In the genomic region with DNA sequence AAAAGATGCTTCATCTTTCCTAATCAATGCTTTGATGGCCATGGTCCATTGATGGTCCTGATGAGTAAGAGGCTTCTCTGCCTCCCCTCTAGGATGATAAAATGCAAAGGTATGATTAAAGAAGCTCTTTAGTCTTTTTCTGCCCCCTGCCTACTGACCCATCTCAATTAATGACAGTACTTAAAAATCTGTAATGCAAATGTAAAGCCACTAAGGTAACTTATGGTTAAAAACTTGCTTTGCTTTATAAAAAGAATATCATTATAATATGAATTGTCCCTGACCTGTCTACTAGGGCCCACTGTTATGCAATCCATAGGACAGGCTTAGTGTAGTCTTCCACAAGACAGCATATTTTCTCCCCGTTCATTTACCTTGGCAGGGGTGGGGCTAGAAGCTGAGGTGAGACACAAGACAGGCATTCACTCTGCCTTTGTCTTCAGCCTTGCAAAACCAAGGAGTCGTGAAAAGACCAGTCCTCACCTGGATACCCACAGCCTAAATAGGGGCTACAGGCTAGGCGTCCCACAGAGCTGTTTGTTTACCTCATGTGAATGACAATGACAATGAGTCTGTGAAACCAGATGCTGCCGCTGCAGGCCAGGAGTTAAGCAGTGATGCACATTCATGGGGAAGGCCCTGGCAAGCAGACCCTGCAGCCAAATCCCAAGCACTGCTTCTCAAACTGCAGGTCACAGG, we compare ENCODE assay signal across 1 cellular context.
TF ChIP-seq lines count a peak whose summit lies in the region.

No MANE protein-coding gene starts in this region.

TF ChIP-seq in WTC11, 78 proteins besides CTCF, POLR2A, EP300 and RAD21 (continued from another document and continues in another):
- TF ChIP-seq, protein P1, sequence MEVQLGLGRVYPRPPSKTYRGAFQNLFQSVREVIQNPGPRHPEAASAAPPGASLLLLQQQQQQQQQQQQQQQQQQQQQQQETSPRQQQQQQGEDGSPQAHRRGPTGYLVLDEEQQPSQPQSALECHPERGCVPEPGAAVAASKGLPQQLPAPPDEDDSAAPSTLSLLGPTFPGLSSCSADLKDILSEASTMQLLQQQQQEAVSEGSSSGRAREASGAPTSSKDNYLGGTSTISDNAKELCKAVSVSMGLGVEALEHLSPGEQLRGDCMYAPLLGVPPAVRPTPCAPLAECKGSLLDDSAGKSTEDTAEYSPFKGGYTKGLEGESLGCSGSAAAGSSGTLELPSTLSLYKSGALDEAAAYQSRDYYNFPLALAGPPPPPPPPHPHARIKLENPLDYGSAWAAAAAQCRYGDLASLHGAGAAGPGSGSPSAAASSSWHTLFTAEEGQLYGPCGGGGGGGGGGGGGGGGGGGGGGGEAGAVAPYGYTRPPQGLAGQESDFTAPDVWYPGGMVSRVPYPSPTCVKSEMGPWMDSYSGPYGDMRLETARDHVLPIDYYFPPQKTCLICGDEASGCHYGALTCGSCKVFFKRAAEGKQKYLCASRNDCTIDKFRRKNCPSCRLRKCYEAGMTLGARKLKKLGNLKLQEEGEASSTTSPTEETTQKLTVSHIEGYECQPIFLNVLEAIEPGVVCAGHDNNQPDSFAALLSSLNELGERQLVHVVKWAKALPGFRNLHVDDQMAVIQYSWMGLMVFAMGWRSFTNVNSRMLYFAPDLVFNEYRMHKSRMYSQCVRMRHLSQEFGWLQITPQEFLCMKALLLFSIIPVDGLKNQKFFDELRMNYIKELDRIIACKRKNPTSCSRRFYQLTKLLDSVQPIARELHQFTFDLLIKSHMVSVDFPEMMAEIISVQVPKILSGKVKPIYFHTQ (CRISPR knock-in tag; IDR thresholded peaks at IDR 0.05) = no peak
- TF ChIP-seq ELF4 (CRISPR knock-in tag; IDR thresholded peaks at IDR 0.05; ENCODE audit: low read depth) (no peak), NR2C2 (CRISPR knock-in tag; IDR thresholded peaks at IDR 0.05) (no peak), CREM (CRISPR knock-in tag; IDR thresholded peaks at IDR 0.05) (peak; percentile 50; the same call in 1 of the 2 replicates), TEAD1 (CRISPR knock-in tag; IDR thresholded peaks at IDR 0.05) (peak; percentile 83; the same call in 1 of the 2 replicates), ZNF671 (CRISPR knock-in tag; IDR thresholded peaks at IDR 0.05) (no peak), NR1H2 (CRISPR knock-in tag; IDR thresholded peaks at IDR 0.05) (no peak), ESRRA (CRISPR knock-in tag; IDR thresholded peaks at IDR 0.05; ENCODE audit: borderline replicate concordance) (no peak), IRF2 (CRISPR knock-in tag; IDR thresholded peaks at IDR 0.05; ENCODE audit: borderline replicate concordance, low read depth) (no peak), SMAD3 (CRISPR knock-in tag; IDR thresholded peaks at IDR 0.05; ENCODE audit: borderline replicate concordance) (no peak), ZNF263 (CRISPR knock-in tag; IDR thresholded peaks at IDR 0.05; ENCODE audit: low read depth) (no peak), FOXK1 (CRISPR knock-in tag; IDR thresholded peaks at IDR 0.05) (peak; percentile 97), ZBTB21 (CRISPR knock-in tag; IDR thresholded peaks at IDR 0.05; ENCODE audit: borderline replicate concordance) (peak; percentile 25; the same call in 1 of the 2 replicates), OVOL2 (CRISPR knock-in tag; IDR thresholded peaks at IDR 0.05; ENCODE audit: borderline replicate concordance) (no peak), GTF2I (CRISPR knock-in tag; conservative IDR thresholded peaks at IDR 0.05) (no peak), JUN (CRISPR knock-in tag; IDR thresholded peaks at IDR 0.05) (no peak), EMX1 (CRISPR knock-in tag; IDR thresholded peaks at IDR 0.05) (no peak), ETV6 (CRISPR knock-in tag; IDR thresholded peaks at IDR 0.05) (no peak), GABPB1 (CRISPR knock-in tag; IDR thresholded peaks at IDR 0.05) (no peak), SMAD4 (CRISPR knock-in tag; IDR thresholded peaks at IDR 0.05) (no peak), FOXP1 (CRISPR knock-in tag; IDR thresholded peaks at IDR 0.05; ENCODE audit: borderline replicate concordance) (peak; percentile 92; the same call in 1 of the 2 replicates), ZNF423 (CRISPR knock-in tag; IDR thresholded peaks at IDR 0.05) (peak; percentile 56), KAT7 (CRISPR knock-in tag; IDR thresholded peaks at IDR 0.05; ENCODE audit: borderline replicate concordance) (no peak), SOX15 (CRISPR knock-in tag; IDR thresholded peaks at IDR 0.05) (no peak)
- TF ChIP-seq, protein P2, sequence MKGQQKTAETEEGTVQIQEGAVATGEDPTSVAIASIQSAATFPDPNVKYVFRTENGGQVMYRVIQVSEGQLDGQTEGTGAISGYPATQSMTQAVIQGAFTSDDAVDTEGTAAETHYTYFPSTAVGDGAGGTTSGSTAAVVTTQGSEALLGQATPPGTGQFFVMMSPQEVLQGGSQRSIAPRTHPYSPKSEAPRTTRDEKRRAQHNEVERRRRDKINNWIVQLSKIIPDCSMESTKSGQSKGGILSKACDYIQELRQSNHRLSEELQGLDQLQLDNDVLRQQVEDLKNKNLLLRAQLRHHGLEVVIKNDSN (CRISPR knock-in tag; IDR thresholded peaks at IDR 0.05) = no peak
- TF ChIP-seq, protein P3, sequence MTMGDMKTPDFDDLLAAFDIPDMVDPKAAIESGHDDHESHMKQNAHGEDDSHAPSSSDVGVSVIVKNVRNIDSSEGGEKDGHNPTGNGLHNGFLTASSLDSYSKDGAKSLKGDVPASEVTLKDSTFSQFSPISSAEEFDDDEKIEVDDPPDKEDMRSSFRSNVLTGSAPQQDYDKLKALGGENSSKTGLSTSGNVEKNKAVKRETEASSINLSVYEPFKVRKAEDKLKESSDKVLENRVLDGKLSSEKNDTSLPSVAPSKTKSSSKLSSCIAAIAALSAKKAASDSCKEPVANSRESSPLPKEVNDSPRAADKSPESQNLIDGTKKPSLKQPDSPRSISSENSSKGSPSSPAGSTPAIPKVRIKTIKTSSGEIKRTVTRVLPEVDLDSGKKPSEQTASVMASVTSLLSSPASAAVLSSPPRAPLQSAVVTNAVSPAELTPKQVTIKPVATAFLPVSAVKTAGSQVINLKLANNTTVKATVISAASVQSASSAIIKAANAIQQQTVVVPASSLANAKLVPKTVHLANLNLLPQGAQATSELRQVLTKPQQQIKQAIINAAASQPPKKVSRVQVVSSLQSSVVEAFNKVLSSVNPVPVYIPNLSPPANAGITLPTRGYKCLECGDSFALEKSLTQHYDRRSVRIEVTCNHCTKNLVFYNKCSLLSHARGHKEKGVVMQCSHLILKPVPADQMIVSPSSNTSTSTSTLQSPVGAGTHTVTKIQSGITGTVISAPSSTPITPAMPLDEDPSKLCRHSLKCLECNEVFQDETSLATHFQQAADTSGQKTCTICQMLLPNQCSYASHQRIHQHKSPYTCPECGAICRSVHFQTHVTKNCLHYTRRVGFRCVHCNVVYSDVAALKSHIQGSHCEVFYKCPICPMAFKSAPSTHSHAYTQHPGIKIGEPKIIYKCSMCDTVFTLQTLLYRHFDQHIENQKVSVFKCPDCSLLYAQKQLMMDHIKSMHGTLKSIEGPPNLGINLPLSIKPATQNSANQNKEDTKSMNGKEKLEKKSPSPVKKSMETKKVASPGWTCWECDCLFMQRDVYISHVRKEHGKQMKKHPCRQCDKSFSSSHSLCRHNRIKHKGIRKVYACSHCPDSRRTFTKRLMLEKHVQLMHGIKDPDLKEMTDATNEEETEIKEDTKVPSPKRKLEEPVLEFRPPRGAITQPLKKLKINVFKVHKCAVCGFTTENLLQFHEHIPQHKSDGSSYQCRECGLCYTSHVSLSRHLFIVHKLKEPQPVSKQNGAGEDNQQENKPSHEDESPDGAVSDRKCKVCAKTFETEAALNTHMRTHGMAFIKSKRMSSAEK (CRISPR knock-in tag; IDR thresholded peaks at IDR 0.05; ENCODE audit: borderline replicate concordance) = no peak
- TF ChIP-seq, protein P4, sequence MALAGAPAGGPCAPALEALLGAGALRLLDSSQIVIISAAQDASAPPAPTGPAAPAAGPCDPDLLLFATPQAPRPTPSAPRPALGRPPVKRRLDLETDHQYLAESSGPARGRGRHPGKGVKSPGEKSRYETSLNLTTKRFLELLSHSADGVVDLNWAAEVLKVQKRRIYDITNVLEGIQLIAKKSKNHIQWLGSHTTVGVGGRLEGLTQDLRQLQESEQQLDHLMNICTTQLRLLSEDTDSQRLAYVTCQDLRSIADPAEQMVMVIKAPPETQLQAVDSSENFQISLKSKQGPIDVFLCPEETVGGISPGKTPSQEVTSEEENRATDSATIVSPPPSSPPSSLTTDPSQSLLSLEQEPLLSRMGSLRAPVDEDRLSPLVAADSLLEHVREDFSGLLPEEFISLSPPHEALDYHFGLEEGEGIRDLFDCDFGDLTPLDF (CRISPR knock-in tag; IDR thresholded peaks at IDR 0.05) = no peak
- TF ChIP-seq, protein P5, sequence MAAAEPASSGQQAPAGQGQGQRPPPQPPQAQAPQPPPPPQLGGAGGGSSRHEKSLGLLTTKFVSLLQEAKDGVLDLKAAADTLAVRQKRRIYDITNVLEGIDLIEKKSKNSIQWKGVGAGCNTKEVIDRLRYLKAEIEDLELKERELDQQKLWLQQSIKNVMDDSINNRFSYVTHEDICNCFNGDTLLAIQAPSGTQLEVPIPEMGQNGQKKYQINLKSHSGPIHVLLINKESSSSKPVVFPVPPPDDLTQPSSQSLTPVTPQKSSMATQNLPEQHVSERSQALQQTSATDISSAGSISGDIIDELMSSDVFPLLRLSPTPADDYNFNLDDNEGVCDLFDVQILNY (CRISPR knock-in tag; IDR thresholded peaks at IDR 0.05) = no peak
- TF ChIP-seq, protein P6, sequence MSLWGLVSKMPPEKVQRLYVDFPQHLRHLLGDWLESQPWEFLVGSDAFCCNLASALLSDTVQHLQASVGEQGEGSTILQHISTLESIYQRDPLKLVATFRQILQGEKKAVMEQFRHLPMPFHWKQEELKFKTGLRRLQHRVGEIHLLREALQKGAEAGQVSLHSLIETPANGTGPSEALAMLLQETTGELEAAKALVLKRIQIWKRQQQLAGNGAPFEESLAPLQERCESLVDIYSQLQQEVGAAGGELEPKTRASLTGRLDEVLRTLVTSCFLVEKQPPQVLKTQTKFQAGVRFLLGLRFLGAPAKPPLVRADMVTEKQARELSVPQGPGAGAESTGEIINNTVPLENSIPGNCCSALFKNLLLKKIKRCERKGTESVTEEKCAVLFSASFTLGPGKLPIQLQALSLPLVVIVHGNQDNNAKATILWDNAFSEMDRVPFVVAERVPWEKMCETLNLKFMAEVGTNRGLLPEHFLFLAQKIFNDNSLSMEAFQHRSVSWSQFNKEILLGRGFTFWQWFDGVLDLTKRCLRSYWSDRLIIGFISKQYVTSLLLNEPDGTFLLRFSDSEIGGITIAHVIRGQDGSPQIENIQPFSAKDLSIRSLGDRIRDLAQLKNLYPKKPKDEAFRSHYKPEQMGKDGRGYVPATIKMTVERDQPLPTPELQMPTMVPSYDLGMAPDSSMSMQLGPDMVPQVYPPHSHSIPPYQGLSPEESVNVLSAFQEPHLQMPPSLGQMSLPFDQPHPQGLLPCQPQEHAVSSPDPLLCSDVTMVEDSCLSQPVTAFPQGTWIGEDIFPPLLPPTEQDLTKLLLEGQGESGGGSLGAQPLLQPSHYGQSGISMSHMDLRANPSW (CRISPR knock-in tag; conservative IDR thresholded peaks at IDR 0.05; ENCODE audit: low read depth) = no peak
- TF ChIP-seq, protein P7, sequence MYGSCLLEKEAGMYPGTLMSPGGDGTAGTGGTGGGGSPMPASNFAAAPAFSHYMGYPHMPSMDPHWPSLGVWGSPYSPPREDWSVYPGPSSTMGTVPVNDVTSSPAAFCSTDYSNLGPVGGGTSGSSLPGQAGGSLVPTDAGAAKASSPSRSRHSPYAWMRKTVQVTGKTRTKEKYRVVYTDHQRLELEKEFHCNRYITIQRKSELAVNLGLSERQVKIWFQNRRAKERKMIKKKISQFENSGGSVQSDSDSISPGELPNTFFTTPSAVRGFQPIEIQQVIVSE (CRISPR knock-in tag; IDR thresholded peaks at IDR 0.05; ENCODE audit: borderline replicate concordance) = no peak
- TF ChIP-seq, protein P8, sequence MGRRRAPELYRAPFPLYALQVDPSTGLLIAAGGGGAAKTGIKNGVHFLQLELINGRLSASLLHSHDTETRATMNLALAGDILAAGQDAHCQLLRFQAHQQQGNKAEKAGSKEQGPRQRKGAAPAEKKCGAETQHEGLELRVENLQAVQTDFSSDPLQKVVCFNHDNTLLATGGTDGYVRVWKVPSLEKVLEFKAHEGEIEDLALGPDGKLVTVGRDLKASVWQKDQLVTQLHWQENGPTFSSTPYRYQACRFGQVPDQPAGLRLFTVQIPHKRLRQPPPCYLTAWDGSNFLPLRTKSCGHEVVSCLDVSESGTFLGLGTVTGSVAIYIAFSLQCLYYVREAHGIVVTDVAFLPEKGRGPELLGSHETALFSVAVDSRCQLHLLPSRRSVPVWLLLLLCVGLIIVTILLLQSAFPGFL (CRISPR knock-in tag; IDR thresholded peaks at IDR 0.05; ENCODE audit: borderline replicate concordance) = no peak
- TF ChIP-seq, protein P9, sequence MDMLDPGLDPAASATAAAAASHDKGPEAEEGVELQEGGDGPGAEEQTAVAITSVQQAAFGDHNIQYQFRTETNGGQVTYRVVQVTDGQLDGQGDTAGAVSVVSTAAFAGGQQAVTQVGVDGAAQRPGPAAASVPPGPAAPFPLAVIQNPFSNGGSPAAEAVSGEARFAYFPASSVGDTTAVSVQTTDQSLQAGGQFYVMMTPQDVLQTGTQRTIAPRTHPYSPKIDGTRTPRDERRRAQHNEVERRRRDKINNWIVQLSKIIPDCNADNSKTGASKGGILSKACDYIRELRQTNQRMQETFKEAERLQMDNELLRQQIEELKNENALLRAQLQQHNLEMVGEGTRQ (CRISPR knock-in tag; IDR thresholded peaks at IDR 0.05) = peak; percentile 24
- TF ChIP-seq, protein P10, sequence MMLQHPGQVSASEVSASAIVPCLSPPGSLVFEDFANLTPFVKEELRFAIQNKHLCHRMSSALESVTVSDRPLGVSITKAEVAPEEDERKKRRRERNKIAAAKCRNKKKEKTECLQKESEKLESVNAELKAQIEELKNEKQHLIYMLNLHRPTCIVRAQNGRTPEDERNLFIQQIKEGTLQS (CRISPR knock-in tag; conservative IDR thresholded peaks at IDR 0.05) = no peak
- TF ChIP-seq, protein P11, sequence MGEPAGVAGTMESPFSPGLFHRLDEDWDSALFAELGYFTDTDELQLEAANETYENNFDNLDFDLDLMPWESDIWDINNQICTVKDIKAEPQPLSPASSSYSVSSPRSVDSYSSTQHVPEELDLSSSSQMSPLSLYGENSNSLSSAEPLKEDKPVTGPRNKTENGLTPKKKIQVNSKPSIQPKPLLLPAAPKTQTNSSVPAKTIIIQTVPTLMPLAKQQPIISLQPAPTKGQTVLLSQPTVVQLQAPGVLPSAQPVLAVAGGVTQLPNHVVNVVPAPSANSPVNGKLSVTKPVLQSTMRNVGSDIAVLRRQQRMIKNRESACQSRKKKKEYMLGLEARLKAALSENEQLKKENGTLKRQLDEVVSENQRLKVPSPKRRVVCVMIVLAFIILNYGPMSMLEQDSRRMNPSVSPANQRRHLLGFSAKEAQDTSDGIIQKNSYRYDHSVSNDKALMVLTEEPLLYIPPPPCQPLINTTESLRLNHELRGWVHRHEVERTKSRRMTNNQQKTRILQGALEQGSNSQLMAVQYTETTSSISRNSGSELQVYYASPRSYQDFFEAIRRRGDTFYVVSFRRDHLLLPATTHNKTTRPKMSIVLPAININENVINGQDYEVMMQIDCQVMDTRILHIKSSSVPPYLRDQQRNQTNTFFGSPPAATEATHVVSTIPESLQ (CRISPR knock-in tag; IDR thresholded peaks at IDR 0.05) = no peak
- TF ChIP-seq, protein P12, sequence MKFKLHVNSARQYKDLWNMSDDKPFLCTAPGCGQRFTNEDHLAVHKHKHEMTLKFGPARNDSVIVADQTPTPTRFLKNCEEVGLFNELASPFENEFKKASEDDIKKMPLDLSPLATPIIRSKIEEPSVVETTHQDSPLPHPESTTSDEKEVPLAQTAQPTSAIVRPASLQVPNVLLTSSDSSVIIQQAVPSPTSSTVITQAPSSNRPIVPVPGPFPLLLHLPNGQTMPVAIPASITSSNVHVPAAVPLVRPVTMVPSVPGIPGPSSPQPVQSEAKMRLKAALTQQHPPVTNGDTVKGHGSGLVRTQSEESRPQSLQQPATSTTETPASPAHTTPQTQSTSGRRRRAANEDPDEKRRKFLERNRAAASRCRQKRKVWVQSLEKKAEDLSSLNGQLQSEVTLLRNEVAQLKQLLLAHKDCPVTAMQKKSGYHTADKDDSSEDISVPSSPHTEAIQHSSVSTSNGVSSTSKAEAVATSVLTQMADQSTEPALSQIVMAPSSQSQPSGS (CRISPR knock-in tag; IDR thresholded peaks at IDR 0.05; ENCODE audit: borderline replicate concordance, low read depth) = no peak
